3 cellular contexts compared by ENCODE assay signal in genomic region chr3:13507247-13507790, GRCh38.
TF ChIP-seq lines count a peak whose summit lies in the region.

No MANE protein-coding gene starts in this region.

TF ChIP-seq in SK-N-SH treated with all-trans-retinoic acid at 6 μM for 48 hours, 23 proteins besides CTCF, POLR2A, EP300 and RAD21:
- TF ChIP-seq BACH2 (CRISPR knock-in tag; IDR thresholded peaks at IDR 0.05; ENCODE audit: borderline replicate concordance) (no peak), ESRRG (CRISPR knock-in tag; IDR thresholded peaks at IDR 0.05) (no peak), PATZ1 (CRISPR knock-in tag; IDR thresholded peaks at IDR 0.05; ENCODE audit: borderline replicate concordance) (no peak)
TF ChIP-seq in SK-N-SH treated with all-trans-retinoic acid at 6 μM for 48 hours: peak in this region for 0.

TF ChIP-seq in SK-N-SH, 30 proteins besides CTCF, POLR2A, EP300 and RAD21:
- TF ChIP-seq ELF1 (IDR thresholded peaks at IDR 0.05) (no peak), MXI1 (IDR thresholded peaks at IDR 0.05; ENCODE audit: low read depth, low read length) (no peak), MEF2A (IDR thresholded peaks at IDR 0.05; ENCODE audit: borderline replicate concordance, low read depth) (no peak), CHD2 (IDR thresholded peaks at IDR 0.05; ENCODE audit: low read length, partially characterized antibody) (no peak), TEAD4 (IDR thresholded peaks at IDR 0.05; ENCODE audit: borderline replicate concordance, insufficient read depth) (no peak), TAF1 (IDR thresholded peaks at IDR 0.05; ENCODE audit: borderline replicate concordance, low read depth, low read length) (no peak), GATA2 (CRISPR knock-in tag; IDR thresholded peaks at IDR 0.05) (no peak), USF2 (IDR thresholded peaks at IDR 0.05; ENCODE audit: borderline replicate concordance, low read depth, low read length) (no peak), SMC3 (IDR thresholded peaks at IDR 0.05; ENCODE audit: low read depth, low read length) (no peak), POLR2AphosphoS5 (IDR thresholded peaks at IDR 0.05; ENCODE audit: low read depth, low read length) (no peak), FOXM1 (IDR thresholded peaks at IDR 0.05; ENCODE audit: low read depth) (no peak), GABPA (IDR thresholded peaks at IDR 0.05; ENCODE audit: low read depth) (no peak), REST (IDR thresholded peaks at IDR 0.05; ENCODE audit: low read depth, low read length) (no peak), MAX (IDR thresholded peaks at IDR 0.05; ENCODE audit: low read depth) (no peak), RFX5 (IDR thresholded peaks at IDR 0.05; ENCODE audit: low read length) (no peak)

TF ChIP-seq in H1, 55 proteins besides CTCF, POLR2A, EP300 and RAD21:
- no peak for TF ChIP-seq BRCA1 (IDR thresholded peaks at IDR 0.05; ENCODE audit: low read depth, low read length)
- TF ChIP-seq EGR1 (IDR thresholded peaks at IDR 0.05; ENCODE audit: borderline replicate concordance, low read depth, low read length): no peak
- TF ChIP-seq SP4 (IDR thresholded peaks at IDR 0.05; ENCODE audit: low read length): no peak
- TF ChIP-seq NRF1 (IDR thresholded peaks at IDR 0.05; ENCODE audit: low read depth, low read length): no peak
- no peak for TF ChIP-seq GABPA (IDR thresholded peaks at IDR 0.05; ENCODE audit: borderline replicate concordance, insufficient read depth, low read length)
- TF ChIP-seq POLR2AphosphoS5 (IDR thresholded peaks at IDR 0.05; ENCODE audit: low read depth, low read length): no peak
- no peak for TF ChIP-seq TAF1 (IDR thresholded peaks at IDR 0.05; ENCODE audit: low read depth, low read length)
- TF ChIP-seq KDM4A (IDR thresholded peaks at IDR 0.05; ENCODE audit: low read depth, low read length, severe bottlenecking): no peak
- TF ChIP-seq CHD2 (IDR thresholded peaks at IDR 0.05; ENCODE audit: low read length): no peak
- no peak for TF ChIP-seq BACH1 (IDR thresholded peaks at IDR 0.05; ENCODE audit: low read length)
- no peak for TF ChIP-seq USF2 (IDR thresholded peaks at IDR 0.05; ENCODE audit: low read length)
- TF ChIP-seq JUN (IDR thresholded peaks at IDR 0.05; ENCODE audit: low read depth, low read length): no peak
- TF ChIP-seq GTF2F1 (IDR thresholded peaks at IDR 0.05; ENCODE audit: borderline replicate concordance, low read depth, low read length): no peak
- TF ChIP-seq TCF12 (IDR thresholded peaks at IDR 0.05; ENCODE audit: low read depth, low read length): no peak
- TF ChIP-seq CTBP2 (IDR thresholded peaks at IDR 0.05; ENCODE audit: borderline replicate concordance, insufficient read depth, insufficient read length, low read length): no peak
- no peak for TF ChIP-seq E2F6 (IDR thresholded peaks at IDR 0.05)
- TF ChIP-seq MAX (IDR thresholded peaks at IDR 0.05): no peak
- TF ChIP-seq SRF (IDR thresholded peaks at IDR 0.05; ENCODE audit: low read depth, low read length): no peak
